Comparison of ENCODE assay signal across 34 cellular contexts in genomic region chr4:41478518-41478917, GRCh38. TPM values are rescaled to one million over a fixed set of nuclear protein-coding genes. Genes with fewer than 3 reads are reported as not detected.
"Had no signal": no experiment of that assay in that cellular context is flagged by ENCODE, and none has a peak within 500 bp of the region (broad histone marks: within the 10 kb centered on the region; RNA-seq: fewer than 3 reads in every experiment).

No MANE protein-coding gene starts in this region.

- H3K4me1 Mint-ChIP-seq: activated B cell treated with CpG ODN at 0.5 μM for 24 hours; activated T-helper 17 cell treated with anti-CD3 and anti-CD28 coated beads, Interleukin-2, amount 50 U/mL, for 72 hours; central memory CD8-positive, alpha-beta T cell; T-helper 17 cell had no signal

- H3K27me3 Mint-ChIP-seq: activated B cell treated with CpG ODN at 0.5 μM for 24 hours; activated CD8-positive, alpha-beta T cell treated with anti-CD3 and anti-CD28 coated beads for 36 hours; activated T-helper 17 cell treated with anti-CD3 and anti-CD28 coated beads, Interleukin-2, amount 50 U/mL, for 72 hours; central memory CD8-positive, alpha-beta T cell; T-helper 17 cell had no signal

- DNase-seq: activated B cell treated with CpG ODN at 0.5 μM for 24 hours; activated CD4-positive, alpha-beta T cell treated with anti-CD3 and anti-CD28 coated beads for 48 hours; activated CD4-positive, alpha-beta T cell treated with anti-CD3 and anti-CD28 coated beads, Interleukin-2, amount 50 U/mL, for 1 hour; activated CD4-positive, alpha-beta T cell treated with anti-CD3 and anti-CD28 coated beads, Interleukin-2, amount 50 U/mL, for 48 hours; activated CD8-positive, alpha-beta memory T cell treated with anti-CD3 and anti-CD28 coated beads for 24 hours; activated CD8-positive, alpha-beta T cell treated with anti-CD3 and anti-CD28 coated beads for 36 hours; activated effector memory CD4-positive, alpha-beta T cell treated with Interleukin-2 at 50 U/mL for 16 hours; activated gamma-delta T cell treated with Interleukin-2 at 50 U/mL for 16 hours; activated naive CD4-positive, alpha-beta T cell treated with anti-CD3 and anti-CD28 coated beads, Interleukin-2, amount 50 U/mL, for 16 hours; activated naive CD4-positive, alpha-beta T cell treated with Interleukin-2 at 50 U/mL for 16 hours; activated T-cell treated with anti-CD3 and anti-CD28 coated beads, Interleukin-2, amount 50 U/mL, for 4 hours; amniotic stem cell; anterior cingulate cortex; brain microvascular endothelial cell; effector CD8-positive, alpha-beta T cell; foreskin fibroblast; glutamatergic neuron; heart left ventricle; T-helper 1 cell; T-helper 17 cell; T1000; WERI-Rb-1 had no signal

- ATAC-seq: activated CD4-positive, CD25-positive, alpha-beta regulatory T cell treated with anti-CD3 and anti-CD28 coated beads, Interleukin-2, amount 50 U/mL, for 24 hours; activated CD8-positive, alpha-beta T cell treated with anti-CD3 and anti-CD28 coated beads for 36 hours; activated T-cell treated with anti-CD3 and anti-CD28 coated beads, Interleukin-2, amount 50 U/mL, for 4 hours; activated T-helper 17 cell treated with anti-CD3 and anti-CD28 coated beads, Interleukin-2, amount 50 U/mL, for 72 hours; esophagus mucosa; heart left ventricle; T-helper 17 cell had no signal

- H3K27me3 ChIP-seq: brain microvascular endothelial cell, heart left ventricle had no signal

- H3K4me3 Mint-ChIP-seq: activated B cell treated with CpG ODN at 0.5 μM for 24 hours; activated CD8-positive, alpha-beta T cell treated with anti-CD3 and anti-CD28 coated beads for 36 hours; activated naive CD8-positive, alpha-beta T cell; activated T-cell treated with anti-CD3 and anti-CD28 coated beads, Interleukin-2, amount 50 U/mL, for 4 hours; activated T-helper 17 cell treated with anti-CD3 and anti-CD28 coated beads, Interleukin-2, amount 50 U/mL, for 72 hours; central memory CD8-positive, alpha-beta T cell; dendritic cell treated with granulocyte-macrophage colony-stimulating factor and Interleukin-4, amounts not matched to agents 40 ng/mL and 50 ng/mL, for 4 days; T-helper 17 cell; T-helper 2 cell treated with Interferon-gamma antibody and Interleukin-4, amounts not matched to agents 5 μg/mL and 100 μg/mL, for 36 hours had no signal

- H3K9me3 Mint-ChIP-seq: activated B cell treated with CpG ODN at 0.5 μM for 24 hours; activated CD8-positive, alpha-beta T cell treated with anti-CD3 and anti-CD28 coated beads for 36 hours; activated T-cell treated with anti-CD3 and anti-CD28 coated beads, Interleukin-2, amount 50 U/mL, for 4 hours; activated T-helper 17 cell treated with anti-CD3 and anti-CD28 coated beads, Interleukin-2, amount 50 U/mL, for 72 hours; central memory CD8-positive, alpha-beta T cell; dendritic cell treated with granulocyte-macrophage colony-stimulating factor and Interleukin-4, amounts not matched to agents 40 ng/mL and 50 ng/mL, for 4 days; T-helper 2 cell treated with Interferon-gamma antibody and Interleukin-4, amounts not matched to agents 5 μg/mL and 100 μg/mL, for 36 hours had no signal

- FAIRE-seq: astrocyte, bronchial epithelial cell, endometrium, frontal cortex had no signal

- H3K27ac ChIP-seq: brain microvascular endothelial cell, coronary artery, heart left ventricle, WERI-Rb-1 had no signal

- H3K27ac Mint-ChIP-seq: activated B cell treated with CpG ODN at 0.5 μM for 24 hours; activated CD8-positive, alpha-beta T cell treated with anti-CD3 and anti-CD28 coated beads for 36 hours; activated naive CD8-positive, alpha-beta T cell; activated T-helper 17 cell treated with anti-CD3 and anti-CD28 coated beads, Interleukin-2, amount 50 U/mL, for 72 hours; dendritic cell treated with granulocyte-macrophage colony-stimulating factor and Interleukin-4, amounts not matched to agents 40 ng/mL and 50 ng/mL, for 4 days; T-helper 17 cell; T-helper 2 cell treated with Interferon-gamma antibody and Interleukin-4, amounts not matched to agents 5 μg/mL and 100 μg/mL, for 36 hours had no signal

- H3K36me3 ChIP-seq: brain microvascular endothelial cell, heart left ventricle, WERI-Rb-1 had no signal

- H3K9me3 ChIP-seq: heart left ventricle had no signal

- H3K4me3 ChIP-seq: coronary artery, heart left ventricle had no signal

- H3K36me3 Mint-ChIP-seq: activated naive CD8-positive, alpha-beta T cell had no signal

RNA-seq across cellular contexts. Expression of gene LIMCH1, which starts 59.4 kb away (rescaled TPM):
- total RNA-seq: activated B cell treated with CpG ODN at 0.5 μM for 24 hours; activated CD8-positive, alpha-beta T cell treated with anti-CD3 and anti-CD28 coated beads for 36 hours; activated T-helper 17 cell treated with anti-CD3 and anti-CD28 coated beads, Interleukin-2, amount 50 U/mL, for 72 hours; T-helper 17 cell had no signal
